ENCODE assay signal across 1 cellular context in genomic region chr19:39157997-39158389, GRCh38.
TF ChIP-seq lines count a peak whose summit lies in the region.

No MANE protein-coding gene starts in this region.

TF ChIP-seq in GM12878, 131 proteins besides CTCF, POLR2A, EP300 and RAD21:
- TF ChIP-seq PKNOX1 (IDR thresholded peaks at IDR 0.05) (no peak), BCL3 (IDR thresholded peaks at IDR 0.05; ENCODE audit: borderline replicate concordance, insufficient read depth, low read depth, low read length, poor library complexity, severe bottlenecking) (peak; percentile 99), CHD2 (IDR thresholded peaks at IDR 0.05; ENCODE audit: borderline replicate concordance, low read depth, low read length) (0 out of 2 replicates have a peak, but pooled peaks have one; percentile 8), PBX3 (IDR thresholded peaks at IDR 0.05; ENCODE audit: insufficient replicate concordance, low read depth, low read length) (peak; percentile 75), TCF3 (IDR thresholded peaks at IDR 0.05; ENCODE audit: borderline replicate concordance, insufficient read depth, low read depth, low read length) (peak; percentile 80; the same call in 1 of the 2 replicates), NR2C2 (IDR thresholded peaks at IDR 0.05; ENCODE audit: borderline replicate concordance, control insufficient read depth, insufficient read length, low read depth) (no peak), ASH2L (IDR thresholded peaks at IDR 0.05; ENCODE audit: borderline replicate concordance, low read depth) (no peak)
